21 cellular contexts compared by ENCODE assay signal in genomic region chr21:42304556-42305454, GRCh38. TPM values are rescaled to one million over a fixed set of nuclear protein-coding genes. Genes with fewer than 3 reads are reported as not detected.
"Had no signal": no experiment of that assay in that cellular context is flagged by ENCODE, and none has a peak within 500 bp of the region (broad histone marks: within the 10 kb centered on the region; RNA-seq: fewer than 3 reads in every experiment).

No MANE protein-coding gene starts in this region.

- H3K4me3 ChIP-seq: adrenal gland, colonic mucosa, esophagus squamous epithelium, gastrocnemius medialis, thyroid gland had no signal

- H3K4me1 Mint-ChIP-seq: central memory CD8-positive, alpha-beta T cell; nephron progenitor cell had no signal

- H3K36me3 Mint-ChIP-seq: activated CD4-positive, alpha-beta memory T cell treated with anti-CD3 and anti-CD28 coated beads for 36 hours; activated naive CD8-positive, alpha-beta T cell had no signal

- H3K4me3 Mint-ChIP-seq: activated CD4-positive, alpha-beta memory T cell treated with anti-CD3 and anti-CD28 coated beads for 36 hours; activated naive CD8-positive, alpha-beta T cell; central memory CD8-positive, alpha-beta T cell; nephron progenitor cell had no signal

- H3K27me3 Mint-ChIP-seq: activated naive CD8-positive, alpha-beta T cell had no signal

- H3K9me3 ChIP-seq: adrenal gland, colonic mucosa, esophagus squamous epithelium, gastrocnemius medialis, thyroid gland had no signal

- H3K4me1 ChIP-seq: adrenal gland, colonic mucosa had no signal

- DNase-seq: activated CD4-positive, alpha-beta memory T cell treated with anti-CD3 and anti-CD28 coated beads for 36 hours; activated CD4-positive, alpha-beta T cell treated with anti-CD3 and anti-CD28 coated beads for 48 hours; activated CD4-positive, CD25-positive, alpha-beta regulatory T cell; activated gamma-delta T cell treated with Interleukin-2 at 50 U/mL for 16 hours; colonic mucosa; esophagus squamous epithelium; gastrocnemius medialis; hippocampal formation; nephron progenitor cell; nucleus accumbens; stimulated activated CD4-positive, alpha-beta T cell treated with anti-CD3 and anti-CD28 coated beads, Interleukin-4, amount 100 ng/mL, for 1 hour; stimulated activated naive CD4-positive, alpha-beta T cell; T-helper 1 cell; T-helper 9 cell; thyroid gland had no signal

- H3K36me3 ChIP-seq: adrenal gland, colonic mucosa, esophagus squamous epithelium, gastrocnemius medialis, thyroid gland had no signal

- H3K27me3 ChIP-seq: thyroid gland had no signal

- H3K9me3 Mint-ChIP-seq: activated CD4-positive, alpha-beta memory T cell treated with anti-CD3 and anti-CD28 coated beads for 36 hours; central memory CD8-positive, alpha-beta T cell; nephron progenitor cell had no signal

- H3K27ac Mint-ChIP-seq: activated CD4-positive, alpha-beta memory T cell treated with anti-CD3 and anti-CD28 coated beads for 36 hours; activated naive CD8-positive, alpha-beta T cell; nephron progenitor cell had no signal

- H3K27ac ChIP-seq: adrenal gland, colonic mucosa, esophagus squamous epithelium, gastrocnemius medialis, thyroid gland had no signal

RNA-seq across cellular contexts. Expression of gene TFF3, which starts 10.4 kb away (rescaled TPM):
- total RNA-seq: activated CD4-positive, alpha-beta memory T cell treated with anti-CD3 and anti-CD28 coated beads for 36 hours; astrocyte had no signal

RNA-seq across cellular contexts. Expression of gene TFF2, which starts 46.0 kb away (rescaled TPM):
- total RNA-seq: activated CD4-positive, alpha-beta memory T cell treated with anti-CD3 and anti-CD28 coated beads for 36 hours; adrenal gland; astrocyte; gastrocnemius medialis; liver; ureter had no signal
